In genomic region chr12:15741082-15741481, GRCh38 we compare ENCODE assay signal across 19 cellular contexts. TPM values are rescaled to one million over a fixed set of nuclear protein-coding genes. Genes with fewer than 3 reads are reported as not detected.
DNase-seq lines count a peak whose midpoint lies in the region; ATAC-seq, FAIRE-seq and TF ChIP-seq lines count a peak whose summit lies in the region.
"Had no signal": no experiment of that assay in that cellular context is flagged by ENCODE, and none has a peak within 500 bp of the region (broad histone marks: within the 10 kb centered on the region; RNA-seq: fewer than 3 reads in every experiment).

No MANE protein-coding gene starts in this region.

- SMC1A ChIA-PET in GM12878 (lab: Charles Lee; ENCODE audit: uncharacterized antibody, unreplicated experiment) = interaction anchor here (1.0 to 14.5 kb wide), 3 partner anchors 13 to 34 kb away, joined by 4 to 198 read pairs (median 5); no protein-coding TSS in a partner anchor

- H3K9me3 ChIP-seq in GM23248 (ENCODE audit: low read depth) (no peaks in the 10 kb centered on the region), GM12878 (replicated peaks; ENCODE audit: control insufficient read depth, insufficient read depth, low read length) (no peaks in the 10 kb centered on the region), endodermal cell (ENCODE audit: control insufficient read depth, low read length) (no peaks in the 10 kb centered on the region)
- H3K9me3 ChIP-seq: BE2C had no signal

- no peak overlapping the region for H3K27ac Mint-ChIP-seq in endodermal cell
- H3K27ac Mint-ChIP-seq: CD4-positive, alpha-beta memory T cell; GM23338; H9; HFFc6 had no signal

- H3F3A ChIP-seq in GM23248 (ENCODE audit: insufficient read depth) = no peaks in the 10 kb centered on the region; the same call in 1 of the 2 replicates

- intact Hi-C loops in GM12878 (cut with micrococcal nuclease; ENCODE audit: unreplicated experiment) = no loop called here

- no peak for TF ChIP-seq EP300 in GM12878 (IDR thresholded peaks at IDR 0.05; ENCODE audit: borderline replicate concordance in 1 of 2, control insufficient read depth in 1 of 2, low read depth in 2 of 2, low read length in 2 of 2)

- no peak for TF ChIP-seq CTCF in GM12878 (IDR thresholded peaks at IDR 0.05 in 2 of 3, conservative IDR thresholded peaks at IDR 0.05 in 1 of 3; ENCODE audit: control insufficient read depth in 2 of 3, extremely low read depth in 1 of 3, insufficient read depth in 1 of 3, low read depth in 3 of 3, low read length in 3 of 3)
- TF ChIP-seq CTCF in endodermal cell (conservative IDR thresholded peaks at IDR 0.05) = no peak

- H3K4me1 ChIP-seq in GM23248 (ENCODE audit: insufficient read depth) (no peaks in the 10 kb centered on the region), GM12878 (ENCODE audit: control insufficient read depth, insufficient read depth, low read length) (no peaks in the 10 kb centered on the region), endodermal cell (ENCODE audit: control insufficient read depth, insufficient read depth, low read length) (no peaks in the 10 kb centered on the region)
- H3K4me1 ChIP-seq: BE2C had no signal

- no peaks in the 10 kb centered on the region for H3K36me3 Mint-ChIP-seq in endodermal cell (ENCODE audit: low read depth)
- H3K36me3 Mint-ChIP-seq: CD4-positive, alpha-beta memory T cell had no signal

- H3K4me3 ChIP-seq in GM23248 = no peak overlapping the region
- H3K4me3 ChIP-seq in GM12878 = no peak overlapping the region
- H3K4me3 ChIP-seq in endodermal cell (ENCODE audit: low read length) = no peak overlapping the region
- H3K4me3 ChIP-seq: GM23338 had no signal

- H3K79me2 ChIP-seq in GM23248 (ENCODE audit: insufficient read depth) (peaks cover 98% of the 10 kb centered on the region), GM12878 (ENCODE audit: control insufficient read depth, insufficient read depth, low read length) (no peaks in the 10 kb centered on the region)

- H3K4me3 Mint-ChIP-seq in endodermal cell = no peak overlapping the region
- H3K4me3 Mint-ChIP-seq: CD4-positive, alpha-beta memory T cell; GM23338; H9; HFFc6 had no signal

- H3K27me3 Mint-ChIP-seq in endodermal cell (ENCODE audit: insufficient read depth) = no peaks in the 10 kb centered on the region

- H3K27ac ChIP-seq in GM23248 (no peak overlapping the region), GM12878 (ENCODE audit: control insufficient read depth, insufficient read depth) (no peak overlapping the region), endodermal cell (ENCODE audit: low read depth, low read length) (no peak overlapping the region)
- H3K27ac ChIP-seq: C4-2B, KMS-11 had no signal

- H3K9ac ChIP-seq in GM23248 = no peak overlapping the region
- no peak overlapping the region for H3K9ac ChIP-seq in GM12878 (ENCODE audit: control insufficient read depth, insufficient read depth, low read length)
- no peak overlapping the region for H3K9ac ChIP-seq in endodermal cell (ENCODE audit: extremely low read depth, low read length, poor library complexity, severe bottlenecking)
- H3K9ac ChIP-seq: KMS-11 had no signal

- H4K20me1 ChIP-seq in GM23248 (ENCODE audit: insufficient read depth) (no peaks in the 10 kb centered on the region), GM12878 (ENCODE audit: control insufficient read depth, insufficient read depth) (no peaks in the 10 kb centered on the region)

- POLR2A ChIA-PET in GM12878 (lab: Charles Lee) = interaction anchor here (1.0 to 4.8 kb wide), 2 partner anchors 13 to 23 kb away, joined by 3 to 28 read pairs; no protein-coding TSS in a partner anchor

- CTCF ChIA-PET in GM12878 (lab: Yijun Ruan, JAX) = interaction anchor here (6.6 kb wide), 1 partner anchor 13 kb away, joined by 33 read pairs; no protein-coding TSS in a partner anchor

- RAD21 ChIA-PET in GM12878 (lab: Charles Lee; ENCODE audit: unreplicated experiment) = no interaction called here

- H3K36me3 ChIP-seq in GM23248 (ENCODE audit: low read depth) (no peaks in the 10 kb centered on the region), GM12878 (ENCODE audit: control insufficient read depth in 2 of 2, insufficient read depth in 2 of 2, low read length in 1 of 2) (no peaks in the 10 kb centered on the region), endodermal cell (ENCODE audit: control insufficient read depth, insufficient read depth, low read length) (no peaks in the 10 kb centered on the region)
- H3K36me3 ChIP-seq: BE2C had no signal

- H2AFZ ChIP-seq in GM23248 (no peak overlapping the region), GM12878 (ENCODE audit: control insufficient read depth, low read depth, low read length) (no peak overlapping the region)
- H2AFZ ChIP-seq: GM23338 had no signal

- DNase-seq in GM23248 (peak; percentile 20), M059J (ENCODE audit: low read depth) (peak; percentile 49), GM12878 (ENCODE audit: low read depth, low spot score) (no peak), endodermal cell (no peak), GM03348 (ENCODE audit: low spot score) (no peak)
- DNase-seq: BE2C; CD4-positive, alpha-beta memory T cell; DMS79; GDM1; H9; HFFc6 had no signal

- H3K4me2 ChIP-seq in GM23248 (ENCODE audit: unreplicated experiment) = no peak overlapping the region
- no peak overlapping the region for H3K4me2 ChIP-seq in GM12878 (ENCODE audit: control insufficient read depth, insufficient read depth)
- H3K4me2 ChIP-seq: GM23338, KMS-11 had no signal

- no peak for FAIRE-seq in GM12878 (lab: Jason Lieb, UNC)
- FAIRE-seq: A204.1, GM18507, HepG2 had no signal

- no peak for TF ChIP-seq RAD21 in GM12878 (IDR thresholded peaks at IDR 0.05; ENCODE audit: insufficient read depth, low read depth, low read length)

- WGBS in GM23248 (ENCODE audit: low coverage in 1 of 2, low lambda C conversion rate in 2 of 2, missing lambda C conversion rate in 2 of 2), 2 experiments = 96 to 98% methylated on average over 2 of the region's 2 CpGs
- 40% methylated on average over 2 of the region's 2 CpGs for WGBS in GM12878 (ENCODE audit: insufficient coverage, insufficient replicate concordance, low lambda C conversion rate, missing lambda C conversion rate)
- WGBS in endodermal cell (ENCODE audit: insufficient coverage in 1 of 2, insufficient read length in 1 of 2), 2 experiments = 83 to 100% methylated on average over 1 to 2 of the region's 2 CpGs

- in situ Hi-C loops in GM23248 (cut with MboI) = no loop called here
- in situ Hi-C loops in GM12878 (cut with MboI) = no loop called here

- no peak for TF ChIP-seq POLR2A in GM12878 (IDR thresholded peaks at IDR 0.05; ENCODE audit: low read depth, low read length)

- ATAC-seq in GM12878 (peak; percentile 44; the same call in 2 of the 3 replicates), GM19467 (IDR thresholded peaks at IDR 0.05; ENCODE audit: unreplicated experiment) (no peak), HG03442 (IDR thresholded peaks at IDR 0.05; ENCODE audit: unreplicated experiment) (no peak)
- ATAC-seq: GM23338, HepG2 had no signal

- H3K9me3 Mint-ChIP-seq in endodermal cell = peaks cover 21% of the 10 kb centered on the region

- no peaks in the 10 kb centered on the region for H3K9me2 ChIP-seq in GM23248 (ENCODE audit: insufficient read depth)

- no peaks in the 10 kb centered on the region for H3K27me3 ChIP-seq in GM23248 (replicated peaks; ENCODE audit: insufficient read depth)
- no peaks in the 10 kb centered on the region for H3K27me3 ChIP-seq in GM12878 (replicated peaks in 1 of 2; ENCODE audit: control insufficient read depth in 2 of 2, insufficient read depth in 2 of 2, low read length in 1 of 2)
- H3K27me3 ChIP-seq in endodermal cell (ENCODE audit: control insufficient read depth, insufficient read depth, low read length, poor library complexity, severe bottlenecking) = no peaks in the 10 kb centered on the region
- H3K27me3 ChIP-seq: BE2C had no signal

- BruUV-seq in GM12878 (replicated peaks; lab: Mats Ljungman, UMichigan) = no TSS peak

- H3K4me1 Mint-ChIP-seq in endodermal cell = no peaks in the 10 kb centered on the region
- H3K4me1 Mint-ChIP-seq: CD4-positive, alpha-beta memory T cell; GM23338; H9 had no signal

TF ChIP-seq in GM12878, 131 proteins besides CTCF, POLR2A, EP300 and RAD21 (continues in another document):
- no peak for TF ChIP-seq MYC (IDR thresholded peaks at IDR 0.05; ENCODE audit: insufficient read depth, insufficient read length, insufficient replicate concordance, low read length, severe bottlenecking)
- no peak for TF ChIP-seq RELB (IDR thresholded peaks at IDR 0.05; ENCODE audit: low read depth)
- TF ChIP-seq RUNX3 (IDR thresholded peaks at IDR 0.05; ENCODE audit: low read length) = no peak

RNA-seq across cellular contexts. Expression of gene EPS8, which starts 48.1 kb away (rescaled TPM):
- total RNA-seq in GM23248 (2014; rRNA removed; shearing (Covaris generic)) = 107 and 123 TPM in 2 replicates
- polyA plus RNA-seq in GM23248 (2016; fragmentation: Nextera tagmentation; extraction: Ambion mirVana) = 100 and 103 TPM in 2 replicates
- 57.6 and 79.5 TPM in 2 replicates for total RNA-seq in M059J (2014; rRNA removed; shearing (Covaris generic))
- total RNA-seq in GM12878 (2013; cell fraction: nucleolus; rRNA removed) = 263 and 269 TPM in 2 replicates
- total RNA-seq in GM12878 (2014; rRNA removed) = 4.7 TPM in 2 replicates
- total RNA-seq in GM12878 (2014; rRNA removed; fragmentation: Illumina TruSeq; extraction: Trizol) = 3.4 and 4.7 TPM in 2 replicates
- 3.2 TPM in 2 replicates for total RNA-seq in GM12878 (2021)
- 1.1 TPM for polyA plus RNA-seq in GM12878 (2011; ENCODE audit: low read depth)
- polyA plus RNA-seq in GM12878 (2011; rRNA removed) = 127 and 173 TPM in 2 replicates
- 84.5 and 94.4 TPM in 2 replicates for polyA plus RNA-seq in GM12878 (2011; cell fraction: cytosol; rRNA removed)
- 107 and 156 TPM in 2 replicates for polyA plus RNA-seq in GM12878 (2011; cell fraction: nucleus; rRNA removed)
- 1.3 and 1.9 TPM in 2 replicates for polyA plus RNA-seq in GM12878 (2012)
- 3.1 and 3.8 TPM in 2 replicates for polyA plus RNA-seq in GM12878 (2014; fragmentation: Illumina TruSeq; extraction: Trizol)
- polyA plus RNA-seq in GM12878 (2014; fragmentation: Nextera tagmentation; extraction: Ambion mirVana) = 1 to 10 TPM; 1.3 to 1.6 TPM
- polyA plus RNA-seq in GM12878 (2014; rRNA removed) = 3.3 and 3.4 TPM in 2 replicates
- polyA plus RNA-seq in GM12878 (2016; fragmentation: Nextera tagmentation; extraction: Ambion mirVana) = 1 to 10 TPM; 2.8 to 4.2 TPM
- 188 and 261 TPM in 2 replicates for polyA minus RNA-seq in GM12878 (2011; rRNA and poly(A)+ RNA removed)
- polyA minus RNA-seq in GM12878 (2011; cell fraction: cytosol; rRNA and poly(A)+ RNA removed) = 42.4 and 55.6 TPM in 2 replicates
- 108 and 162 TPM in 2 replicates for polyA minus RNA-seq in GM12878 (2011; cell fraction: nucleus; rRNA and poly(A)+ RNA removed)
- total RNA-seq in endodermal cell = 1 to 10 TPM; 6.7 to 8.1 TPM
- polyA plus RNA-seq in endodermal cell (2013, experiment 1 of 2) = 17.2 TPM
- polyA plus RNA-seq in endodermal cell (2013, experiment 2 of 2) = 19.9 TPM

Comparison
In these comparisons a context has a peak if more than half of its experiments do, and no peak if none do; other contexts are left out.
1. DNase-seq: peak in GM23248 (single experiment) and M059J (single experiment); none in GM12878 (single experiment), endodermal cell (single experiment) and GM03348 (single experiment).